2 cellular contexts compared by ENCODE assay signal in genomic region chr2:186855216-186855615, GRCh38.
A peak's percentile ranks its signal among the peaks of the same experiment; 100 is the strongest.
TF ChIP-seq lines count a peak whose summit lies in the region.

No MANE protein-coding gene starts in this region.

TF ChIP-seq in HepG2, 621 proteins besides CTCF, POLR2A, EP300 and RAD21:
- TF ChIP-seq ZFP90 (CRISPR knock-in tag; IDR thresholded peaks at IDR 0.05; ENCODE audit: borderline replicate concordance), result no peak
- TF ChIP-seq CEBPB (IDR thresholded peaks at IDR 0.05; ENCODE audit: borderline replicate concordance, low read depth, low read length), result peak; percentile 49; the same call in 1 of the 2 replicates

TF ChIP-seq in K562, 482 proteins besides CTCF, POLR2A, EP300 and RAD21:
- TF ChIP-seq HDAC8 (tag; IDR thresholded peaks at IDR 0.05) (no peak), PURB (CRISPR knock-in tag; IDR thresholded peaks at IDR 0.05; ENCODE audit: low read depth) (no peak), PBX2 (CRISPR knock-in tag; IDR thresholded peaks at IDR 0.05; ENCODE audit: low read depth) (no peak), PBX2 (tag; conservative IDR thresholded peaks at IDR 0.05; ENCODE audit: low read depth) (no peak), ZNF507 (tag; conservative IDR thresholded peaks at IDR 0.05) (0 out of 2 replicates have a peak, but pooled peaks have one; percentile 17), CEBPG (CRISPR knock-in tag; IDR thresholded peaks at IDR 0.05) (no peak), CEBPG (tag; conservative IDR thresholded peaks at IDR 0.05 in 1 of 2, IDR thresholded peaks at IDR 0.05 in 1 of 2) (peak; percentile 35 to 69; a peak in 2 of 4 replicates), TCF3 (CRISPR knock-in tag; IDR thresholded peaks at IDR 0.05) (no peak), EP400 (IDR thresholded peaks at IDR 0.05) (no peak), STAG1 (CRISPR knock-in tag; IDR thresholded peaks at IDR 0.05; ENCODE audit: borderline replicate concordance) (no peak), ZNF174 (CRISPR knock-in tag; IDR thresholded peaks at IDR 0.05) (no peak), FOXJ2 (tag; IDR thresholded peaks at IDR 0.05) (no peak), CBX5 (IDR thresholded peaks at IDR 0.05; ENCODE audit: borderline replicate concordance, low read depth) (no peak), SETDB1 (IDR thresholded peaks at IDR 0.05; ENCODE audit: low read length) (no peak), RBM34 (IDR thresholded peaks at IDR 0.05; ENCODE audit: borderline replicate concordance, insufficient read depth, low read length) (no peak), ASH1L (IDR thresholded peaks at IDR 0.05; ENCODE audit: borderline replicate concordance, low read depth, partially characterized antibody) (no peak), CEBPB (tag; IDR thresholded peaks at IDR 0.05) (peak; percentile 57), KDM5B (IDR thresholded peaks at IDR 0.05; ENCODE audit: insufficient replicate concordance, low read depth, low read length) (no peak), TEAD1 (CRISPR knock-in tag; IDR thresholded peaks at IDR 0.05) (no peak), DDX20 (tag; IDR thresholded peaks at IDR 0.05; ENCODE audit: low read depth) (no peak)
- TF ChIP-seq, protein P1, sequence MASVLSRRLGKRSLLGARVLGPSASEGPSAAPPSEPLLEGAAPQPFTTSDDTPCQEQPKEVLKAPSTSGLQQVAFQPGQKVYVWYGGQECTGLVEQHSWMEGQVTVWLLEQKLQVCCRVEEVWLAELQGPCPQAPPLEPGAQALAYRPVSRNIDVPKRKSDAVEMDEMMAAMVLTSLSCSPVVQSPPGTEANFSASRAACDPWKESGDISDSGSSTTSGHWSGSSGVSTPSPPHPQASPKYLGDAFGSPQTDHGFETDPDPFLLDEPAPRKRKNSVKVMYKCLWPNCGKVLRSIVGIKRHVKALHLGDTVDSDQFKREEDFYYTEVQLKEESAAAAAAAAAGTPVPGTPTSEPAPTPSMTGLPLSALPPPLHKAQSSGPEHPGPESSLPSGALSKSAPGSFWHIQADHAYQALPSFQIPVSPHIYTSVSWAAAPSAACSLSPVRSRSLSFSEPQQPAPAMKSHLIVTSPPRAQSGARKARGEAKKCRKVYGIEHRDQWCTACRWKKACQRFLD (CRISPR knock-in tag; IDR thresholded peaks at IDR 0.05), result no peak
